ENCODE assay signal across 1 cellular context in the genomic region with DNA sequence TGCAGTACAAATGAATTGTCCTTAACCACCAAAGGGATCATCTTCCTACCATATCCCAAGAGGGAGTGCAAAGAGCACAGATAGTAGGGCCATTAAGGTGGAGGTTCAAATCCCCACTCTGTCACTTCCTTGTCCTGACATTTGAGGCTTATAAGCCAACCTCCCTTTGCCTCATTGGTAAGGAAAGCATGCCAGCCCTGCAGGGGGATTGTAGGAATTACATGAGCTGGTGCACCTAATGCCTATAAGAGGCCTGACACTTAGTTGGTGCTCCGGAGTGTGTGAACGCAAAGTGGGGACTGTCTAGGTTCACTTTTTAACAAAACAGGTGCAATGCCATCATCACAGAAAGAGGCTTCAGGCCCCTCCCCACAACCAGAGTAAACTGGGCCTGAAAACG.
TF ChIP-seq lines count a peak whose summit lies in the region.

No MANE protein-coding gene starts in this region.

TF ChIP-seq in WTC11, 78 proteins besides CTCF, POLR2A, EP300 and RAD21 (continued from another document):
- TF ChIP-seq, protein P1, sequence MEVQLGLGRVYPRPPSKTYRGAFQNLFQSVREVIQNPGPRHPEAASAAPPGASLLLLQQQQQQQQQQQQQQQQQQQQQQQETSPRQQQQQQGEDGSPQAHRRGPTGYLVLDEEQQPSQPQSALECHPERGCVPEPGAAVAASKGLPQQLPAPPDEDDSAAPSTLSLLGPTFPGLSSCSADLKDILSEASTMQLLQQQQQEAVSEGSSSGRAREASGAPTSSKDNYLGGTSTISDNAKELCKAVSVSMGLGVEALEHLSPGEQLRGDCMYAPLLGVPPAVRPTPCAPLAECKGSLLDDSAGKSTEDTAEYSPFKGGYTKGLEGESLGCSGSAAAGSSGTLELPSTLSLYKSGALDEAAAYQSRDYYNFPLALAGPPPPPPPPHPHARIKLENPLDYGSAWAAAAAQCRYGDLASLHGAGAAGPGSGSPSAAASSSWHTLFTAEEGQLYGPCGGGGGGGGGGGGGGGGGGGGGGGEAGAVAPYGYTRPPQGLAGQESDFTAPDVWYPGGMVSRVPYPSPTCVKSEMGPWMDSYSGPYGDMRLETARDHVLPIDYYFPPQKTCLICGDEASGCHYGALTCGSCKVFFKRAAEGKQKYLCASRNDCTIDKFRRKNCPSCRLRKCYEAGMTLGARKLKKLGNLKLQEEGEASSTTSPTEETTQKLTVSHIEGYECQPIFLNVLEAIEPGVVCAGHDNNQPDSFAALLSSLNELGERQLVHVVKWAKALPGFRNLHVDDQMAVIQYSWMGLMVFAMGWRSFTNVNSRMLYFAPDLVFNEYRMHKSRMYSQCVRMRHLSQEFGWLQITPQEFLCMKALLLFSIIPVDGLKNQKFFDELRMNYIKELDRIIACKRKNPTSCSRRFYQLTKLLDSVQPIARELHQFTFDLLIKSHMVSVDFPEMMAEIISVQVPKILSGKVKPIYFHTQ (CRISPR knock-in tag; IDR thresholded peaks at IDR 0.05), result no peak
- no peak for TF ChIP-seq ZNF671 (CRISPR knock-in tag; IDR thresholded peaks at IDR 0.05)
- no peak for TF ChIP-seq IRF2 (CRISPR knock-in tag; IDR thresholded peaks at IDR 0.05; ENCODE audit: borderline replicate concordance, low read depth)
